ENCODE assay signal across 12 cellular contexts in genomic region chr1:175129997-175130648, GRCh38.
DNase-seq lines count a peak whose midpoint lies in the region; ATAC-seq, FAIRE-seq and TF ChIP-seq lines count a peak whose summit lies in the region.
"Had no signal": no experiment of that assay in that cellular context is flagged by ENCODE, and none has a peak within 500 bp of the region (broad histone marks: within the 10 kb centered on the region; RNA-seq: fewer than 3 reads in every experiment).

No MANE protein-coding gene starts in this region.

- H3K4me3 ChIP-seq in GM06990 (replicated peaks; ENCODE audit: low read depth, low read length), result no peak overlapping the region
- H3K4me3 ChIP-seq in epithelial cell of proximal tubule (ENCODE audit: low read depth, low read length), result no peak overlapping the region
- no peak overlapping the region for H3K4me3 ChIP-seq in kidney (ENCODE audit: low read length in 2 of 2)
- H3K4me3 ChIP-seq: body of pancreas had no signal

- H3K27ac ChIP-seq in kidney (ENCODE audit: low read depth in 2 of 2, low read length in 2 of 2), result peak overlapping the region in 1 of 2 donors; percentile 17
- H3K27ac ChIP-seq: body of pancreas had no signal

- H3K27me3 Mint-ChIP-seq in nephron (ENCODE audit: low read depth), result no peaks in the 10 kb centered on the region
- peaks cover 10% of the 10 kb centered on the region for H3K27me3 Mint-ChIP-seq in activated CD4-positive, alpha-beta memory T cell treated with anti-CD3 and anti-CD28 coated beads, Interleukin-2, amount 10 ng/mL, durations not matched to agents 7 days and 5 days

- CTCF ChIA-PET in activated CD4-positive, alpha-beta memory T cell treated with anti-CD3 and anti-CD28 coated beads, Interleukin-2, amount 10 ng/mL, durations not matched to agents 7 days and 5 days (lab: Charles Lee), result interaction anchor here (0.8 to 1.4 kb wide), 2 partner anchors 16 to 100 kb away, joined by 3 to 9 read pairs; no protein-coding TSS in a partner anchor

- FAIRE-seq in HTR-8/SVneo (lab: Jason Lieb, UNC) (no peak), kidney (lab: Jason Lieb, UNC) (no peak)
- FAIRE-seq: G401.6, keratinocyte had no signal

- H3K9me3 Mint-ChIP-seq in nephron, result no peaks in the 10 kb centered on the region
- no peaks in the 10 kb centered on the region for H3K9me3 Mint-ChIP-seq in activated CD4-positive, alpha-beta memory T cell treated with anti-CD3 and anti-CD28 coated beads, Interleukin-2, amount 10 ng/mL, durations not matched to agents 7 days and 5 days

- H3K4me1 ChIP-seq in kidney (ENCODE audit: control insufficient read depth in 1 of 2, insufficient read depth in 1 of 2, low read depth in 1 of 2, low read length in 2 of 2), result peaks cover 6 to 8% of the 10 kb centered on the region in 2 donors
- H3K4me1 ChIP-seq: body of pancreas had no signal

- no peak overlapping the region for H3K9ac ChIP-seq in kidney (ENCODE audit: low read length in 2 of 2)

- H3K36me3 Mint-ChIP-seq in nephron (ENCODE audit: low read depth), result no peaks in the 10 kb centered on the region
- no peaks in the 10 kb centered on the region for H3K36me3 Mint-ChIP-seq in activated CD4-positive, alpha-beta memory T cell treated with anti-CD3 and anti-CD28 coated beads, Interleukin-2, amount 10 ng/mL, durations not matched to agents 7 days and 5 days (ENCODE audit: low read depth)

- peak overlapping the region in 2 of 3 experiments; percentile 29 for H3K27ac Mint-ChIP-seq in nephron
- H3K27ac Mint-ChIP-seq in activated CD4-positive, alpha-beta memory T cell treated with anti-CD3 and anti-CD28 coated beads, Interleukin-2, amount 10 ng/mL, durations not matched to agents 7 days and 5 days, result no peak overlapping the region

- no peaks in the 10 kb centered on the region for H3K9me3 ChIP-seq in kidney (ENCODE audit: control insufficient read depth in 1 of 2, low read length in 2 of 2)
- H3K9me3 ChIP-seq: body of pancreas had no signal

- no peak for ATAC-seq in GM21576 (IDR thresholded peaks at IDR 0.05; ENCODE audit: unreplicated experiment)
- ATAC-seq: body of pancreas had no signal

- H3K4me3 Mint-ChIP-seq in nephron, result no peak overlapping the region
- H3K4me3 Mint-ChIP-seq in activated CD4-positive, alpha-beta memory T cell treated with anti-CD3 and anti-CD28 coated beads, Interleukin-2, amount 10 ng/mL, durations not matched to agents 7 days and 5 days, result no peak overlapping the region

- H3K36me3 ChIP-seq in GM06990 (ENCODE audit: control insufficient read depth, insufficient read depth, low read length) (no peaks in the 10 kb centered on the region), kidney (ENCODE audit: control insufficient read depth in 1 of 2, insufficient read depth in 2 of 2, low read length in 2 of 2) (no peaks in the 10 kb centered on the region)

- H3K27me3 ChIP-seq in GM06990 (replicated peaks; ENCODE audit: control insufficient read depth, insufficient read depth, low read length), result no peaks in the 10 kb centered on the region
- H3K27me3 ChIP-seq: body of pancreas had no signal

- TF ChIP-seq CTCF in GM06990 (IDR thresholded peaks at IDR 0.05; ENCODE audit: insufficient read depth, low read length, poor library complexity, severe bottlenecking) (peak; percentile 10), epithelial cell of proximal tubule (conservative IDR thresholded peaks at IDR 0.05; ENCODE audit: low read depth, low read length) (peak; percentile 13), nephron (IDR thresholded peaks at IDR 0.05; ENCODE audit: unreplicated experiment in 3 of 3) (no peak), kidney (IDR thresholded peaks at IDR 0.05; ENCODE audit: borderline replicate concordance, extremely low read depth, insufficient read depth) (no peak)

- peaks cover 6% of the 10 kb centered on the region for H3K4me1 Mint-ChIP-seq in nephron
- no peaks in the 10 kb centered on the region for H3K4me1 Mint-ChIP-seq in activated CD4-positive, alpha-beta memory T cell treated with anti-CD3 and anti-CD28 coated beads, Interleukin-2, amount 10 ng/mL, durations not matched to agents 7 days and 5 days

- DNase-seq in GM06990 (ENCODE audit: extremely low read depth, insufficient read length) (no peak), NCI-H2227 (lab: John Stamatoyannopoulos, UW; ENCODE audit: unreplicated experiment) (peak; percentile 36), epithelial cell of proximal tubule (ENCODE audit: low read depth) (peak; percentile 52), HTR-8/SVneo (ENCODE audit: insufficient read length, low spot score) (no peak), kidney (no peak)
- no peak for DNase-seq in activated CD4-positive, alpha-beta memory T cell treated with anti-CD3 and anti-CD28 coated beads, Interleukin-2, amount 10 ng/mL, durations not matched to agents 7 days and 5 days
- DNase-seq: activated CD4-positive, CD25-positive, alpha-beta regulatory T cell treated with anti-CD3 and anti-CD28 coated beads, Interleukin-2, amount 50 U/mL, for 72 hours; body of pancreas had no signal

- POLR2A ChIA-PET in activated CD4-positive, alpha-beta memory T cell treated with anti-CD3 and anti-CD28 coated beads, Interleukin-2, amount 10 ng/mL, durations not matched to agents 7 days and 5 days (lab: Charles Lee), result no interaction called here

- intact Hi-C loops in kidney (cut with DNase I), result no loop called here

Comparison
In these comparisons a context has a peak if more than half of its experiments do, and no peak if none do; other contexts are left out.
1. DNase-seq: peak in NCI-H2227 (single experiment) and epithelial cell of proximal tubule (single experiment); none in GM06990 (single experiment), HTR-8/SVneo (single experiment), activated CD4-positive, alpha-beta memory T cell treated with anti-CD3 and anti-CD28 coated beads, Interleukin-2, amount 10 ng/mL, durations not matched to agents 7 days and 5 days (single experiment) and kidney (single experiment).
2. CTCF ChIP-seq: peak in GM06990 (single experiment) and epithelial cell of proximal tubule (single experiment); none in nephron (0 of 3) and kidney (single experiment).